ENCODE assay signal across 9 cellular contexts in genomic region chr15:25783607-25784131, GRCh38.
DNase-seq lines count a peak whose midpoint lies in the region; ATAC-seq and TF ChIP-seq lines count a peak whose summit lies in the region.
"Had no signal": no experiment of that assay in that cellular context is flagged by ENCODE, and none has a peak within 500 bp of the region (broad histone marks: within the 10 kb centered on the region; RNA-seq: fewer than 3 reads in every experiment).

No MANE protein-coding gene starts in this region.

- DNase-seq in GM13977 (ENCODE audit: low spot score), result no peak
- peak; percentile 95 for DNase-seq in endodermal cell
- peak; percentile 45 for DNase-seq in stimulated activated CD4-positive, alpha-beta T cell treated with anti-CD3 and anti-CD28 coated beads, Interleukin-4, amount 100 ng/mL, for 1 hour
- DNase-seq in NCI-H187 (lab: John Stamatoyannopoulos, UW), result no peak
- DNase-seq in NCI-H2171 (lab: John Stamatoyannopoulos, UW), result no peak

- no peaks in the 10 kb centered on the region for H3K36me3 ChIP-seq in endodermal cell (ENCODE audit: control insufficient read depth, insufficient read depth, low read length)
- H3K36me3 ChIP-seq: SJCRH30 had no signal

- in situ Hi-C loops in GM13977 (cut with MboI; ENCODE audit: low pct_unique_long_range_greater_than_20kb, low sequenced_read_pairs, unreplicated experiment), result no loop called here

- H3K4me3 ChIP-seq in WI38 (ENCODE audit: low read depth, low read length) (no peak overlapping the region), endodermal cell (ENCODE audit: low read length) (no peak overlapping the region)
- H3K4me3 ChIP-seq: SJCRH30 had no signal

- no peaks in the 10 kb centered on the region for H3K4me1 Mint-ChIP-seq in endodermal cell

- H3K36me3 Mint-ChIP-seq in endodermal cell (ENCODE audit: low read depth), result no peaks in the 10 kb centered on the region

- no peaks in the 10 kb centered on the region for H3K4me1 ChIP-seq in endodermal cell (ENCODE audit: control insufficient read depth, insufficient read depth, low read length)
- H3K4me1 ChIP-seq: SJCRH30 had no signal

- H3K27me3 ChIP-seq in endodermal cell (ENCODE audit: control insufficient read depth, insufficient read depth, low read length, poor library complexity, severe bottlenecking), result no peaks in the 10 kb centered on the region
- H3K27me3 ChIP-seq: SJCRH30 had no signal

- WGBS in endodermal cell (ENCODE audit: insufficient coverage in 1 of 2, insufficient read length in 1 of 2), 2 experiments, result 71 to 76% methylated on average over 12 of the region's 12 CpGs

- no peaks in the 10 kb centered on the region for H3K27me3 Mint-ChIP-seq in endodermal cell (ENCODE audit: insufficient read depth)

- no peak overlapping the region for H3K9ac ChIP-seq in endodermal cell (ENCODE audit: extremely low read depth, low read length, poor library complexity, severe bottlenecking)

- H3K4me3 Mint-ChIP-seq in endodermal cell, result no peak overlapping the region

- TF ChIP-seq CTCF in GM13977 (IDR thresholded peaks at IDR 0.05; ENCODE audit: extremely low read depth, insufficient read depth, missing control alignments) (peak; percentile 9), WI38 (IDR thresholded peaks at IDR 0.05; ENCODE audit: low read depth, low read length) (peak; percentile 29; the same call in 1 of the 2 replicates), endodermal cell (conservative IDR thresholded peaks at IDR 0.05) (peak; percentile 88)

- H3K9me3 ChIP-seq in endodermal cell (ENCODE audit: control insufficient read depth, low read length), result no peaks in the 10 kb centered on the region
- H3K9me3 ChIP-seq: SJCRH30 had no signal

- H3K27ac Mint-ChIP-seq in endodermal cell, result no peak overlapping the region

- peak overlapping the region; percentile 24 for H3K27ac ChIP-seq in endodermal cell (ENCODE audit: low read depth, low read length)
- H3K27ac ChIP-seq: SJCRH30 had no signal

- no peak for ATAC-seq in GM21515 (IDR thresholded peaks at IDR 0.05; ENCODE audit: unreplicated experiment)
- no peak for ATAC-seq in GM18909 (IDR thresholded peaks at IDR 0.05; ENCODE audit: poor library complexity, unreplicated experiment)

- no peaks in the 10 kb centered on the region for H3K9me3 Mint-ChIP-seq in endodermal cell

Comparison
In these comparisons a context has a peak if more than half of its experiments do, and no peak if none do; other contexts are left out.
1. DNase-seq: peak in endodermal cell (single experiment) and stimulated activated CD4-positive, alpha-beta T cell treated with anti-CD3 and anti-CD28 coated beads, Interleukin-4, amount 100 ng/mL, for 1 hour (single experiment); none in GM13977 (single experiment), NCI-H187 (0 of 2) and NCI-H2171 (single experiment).
2. CTCF ChIP-seq: peak in every context shown above with its lines; median percentile 88 in endodermal cell; 29 in WI38; 9 in GM13977.